ENCODE assay signal across 10 cellular contexts in the genomic region with DNA sequence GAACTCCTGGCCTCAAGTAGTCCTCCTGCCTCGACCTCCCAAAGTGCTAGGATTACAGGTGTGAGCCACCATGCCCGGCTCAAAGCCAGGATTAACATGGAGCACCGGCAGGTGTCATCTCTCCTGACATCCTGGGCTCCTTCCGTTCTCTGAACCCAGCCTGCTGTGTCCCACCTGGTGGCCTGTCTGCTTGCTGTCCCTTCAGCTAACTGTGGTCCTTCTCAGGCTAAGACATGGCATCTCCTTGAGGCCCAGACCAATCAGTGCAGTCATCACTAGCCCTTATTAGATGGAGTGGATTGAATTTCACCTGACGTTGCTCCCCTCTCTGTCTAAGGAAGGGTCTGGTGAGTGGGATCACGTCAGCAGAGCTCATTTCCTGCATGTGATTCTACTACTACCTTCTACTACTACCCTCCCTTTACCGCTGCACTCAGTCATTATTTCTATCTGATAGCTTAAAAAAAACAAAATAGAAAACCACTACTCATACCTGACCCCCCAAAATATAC. TPM values are rescaled to one million over a fixed set of nuclear protein-coding genes. Genes with fewer than 3 reads are reported as not detected.
DNase-seq lines count a peak whose midpoint lies in the region; FAIRE-seq and TF ChIP-seq lines count a peak whose summit lies in the region.
"Had no signal": no experiment of that assay in that cellular context is flagged by ENCODE, and none has a peak within 500 bp of the region (broad histone marks: within the 10 kb centered on the region; RNA-seq: fewer than 3 reads in every experiment).

No MANE protein-coding gene starts in this region.

- H3K36me3 ChIP-seq in Karpas-422 (ENCODE audit: insufficient read depth, low read length) (no peaks in the 10 kb centered on the region), kidney (ENCODE audit: control insufficient read depth in 1 of 2, insufficient read depth in 2 of 2, low read length in 2 of 2) (no peaks in the 10 kb centered on the region), skeletal muscle satellite cell (ENCODE audit: insufficient read depth, low read length) (no peaks in the 10 kb centered on the region)

- H3K4me2 ChIP-seq in Karpas-422 (ENCODE audit: low read depth, low read length, poor library complexity, severe bottlenecking): no peak overlapping the region
- peak overlapping the region; percentile 74 for H3K4me2 ChIP-seq in skeletal muscle satellite cell (ENCODE audit: low read length)
- H3K4me2 ChIP-seq: KMS-11 had no signal

- no peaks in the 10 kb centered on the region for H3K4me1 ChIP-seq in Karpas-422 (ENCODE audit: low read length)
- peaks cover 0 to 4% of the 10 kb centered on the region in 2 donors for H3K4me1 ChIP-seq in kidney (ENCODE audit: control insufficient read depth in 1 of 2, insufficient read depth in 1 of 2, low read depth in 1 of 2, low read length in 2 of 2)
- peaks cover 11% of the 10 kb centered on the region for H3K4me1 ChIP-seq in skeletal muscle satellite cell (ENCODE audit: control insufficient read depth, insufficient read depth, low read length)

- H3K9me2 ChIP-seq in Karpas-422 (replicated peaks; ENCODE audit: insufficient read depth, low read length): no peaks in the 10 kb centered on the region

- H3K4me3 ChIP-seq in Karpas-422 (ENCODE audit: low read length) (no peak overlapping the region), kidney (ENCODE audit: low read length in 2 of 2) (peak overlapping the region; percentile 51 to 69), skeletal muscle satellite cell (ENCODE audit: low read length) (no peak overlapping the region)

- no peaks in the 10 kb centered on the region for H3K27me3 ChIP-seq in Karpas-422 (ENCODE audit: low read length)
- H3K27me3 ChIP-seq in skeletal muscle satellite cell (ENCODE audit: control insufficient read depth, insufficient read depth, low read length): no peaks in the 10 kb centered on the region

- no peak for TF ChIP-seq CTCF in RWPE1 (conservative IDR thresholded peaks at IDR 0.05; ENCODE audit: low read depth)
- no peak for TF ChIP-seq CTCF in kidney (IDR thresholded peaks at IDR 0.05; ENCODE audit: borderline replicate concordance, extremely low read depth, insufficient read depth)

- no peak for FAIRE-seq in kidney (lab: Jason Lieb, UNC)
- FAIRE-seq: GM18507 had no signal

- POLR2A ChIA-PET in RWPE1 (lab: Yijun Ruan, JAX; ENCODE audit: low non-redundant PET): interaction anchor here (0.6 kb wide), 1 partner anchor 26 kb away, joined by 3 read pairs; no protein-coding TSS in a partner anchor

- intact Hi-C loops in kidney (cut with DNase I): no loop called here

- H4K20me1 ChIP-seq in Karpas-422 (ENCODE audit: insufficient read depth, low read depth, low read length): no peaks in the 10 kb centered on the region

- H3K9me3 ChIP-seq in Karpas-422 (ENCODE audit: low read length) (no peaks in the 10 kb centered on the region), kidney (ENCODE audit: control insufficient read depth in 1 of 2, low read length in 2 of 2) (peaks cover 0 to 9% of the 10 kb centered on the region in 2 donors), skeletal muscle satellite cell (replicated peaks; ENCODE audit: low read length) (no peaks in the 10 kb centered on the region)

- no peaks in the 10 kb centered on the region for H3K79me2 ChIP-seq in Karpas-422 (ENCODE audit: low read length)

- CTCF ChIA-PET in RWPE1 (lab: Yijun Ruan, JAX): interaction anchor here (0.6 to 0.9 kb wide), 2 partner anchors 13 to 118 kb away, joined by 3 to 5 read pairs; no protein-coding TSS in a partner anchor

- DNase-seq in Karpas-422: peak; percentile 33
- DNase-seq in RWPE1 (ENCODE audit: low spot score): no peak
- no peak for DNase-seq in kidney
- DNase-seq in GM03348 (ENCODE audit: low spot score): no peak
- DNase-seq in NOMO-1 (lab: John Stamatoyannopoulos, UW; ENCODE audit: unreplicated experiment in 2 of 2): no peak
- DNase-seq in COR-L47 (lab: John Stamatoyannopoulos, UW): no peak
- DNase-seq: NCI-H524 treated with DMSO at 0.1 percent for 48 hours had no signal

- H3K9ac ChIP-seq in Karpas-422 (ENCODE audit: low read length) (no peak overlapping the region), kidney (ENCODE audit: low read length in 2 of 2) (peak overlapping the region; percentile 46 to 56), skeletal muscle satellite cell (ENCODE audit: low read depth, low read length) (no peak overlapping the region)
- H3K9ac ChIP-seq: KMS-11 had no signal

- H2AFZ ChIP-seq in Karpas-422 (ENCODE audit: low read length): no peak overlapping the region

- H3K27ac ChIP-seq in Karpas-422 (ENCODE audit: low read length) (no peak overlapping the region), RWPE1 (peak overlapping the region; percentile 65), kidney (ENCODE audit: low read depth in 2 of 2, low read length in 2 of 2) (peak overlapping the region; percentile 77 to 89)
- H3K27ac ChIP-seq: KMS-11 had no signal

RNA-seq across cellular contexts. Expression of gene SYNJ2, which starts 28.0 kb away (rescaled TPM):
- total RNA-seq in Karpas-422 (2014; rRNA removed; shearing (Covaris generic); ENCODE audit: low replicate concordance): 0.04 TPM in 1 of 2 replicates, not detected in the other
- 15.8 TPM for total RNA-seq in kidney
- polyA plus RNA-seq in kidney (ENCODE audit: insufficient read depth, low read depth, low replicate concordance): 1.7 TPM
- total RNA-seq in skeletal muscle satellite cell (2012; rRNA removed): 23.6 and 32.5 TPM in 2 replicates

Comparison
In these comparisons a context has a peak if more than half of its experiments do, and no peak if none do; other contexts are left out.
1. H3K4me3 ChIP-seq: peak in kidney (2 of 2); none in Karpas-422 (single experiment) and skeletal muscle satellite cell (single experiment).
2. H3K9ac ChIP-seq: peak in kidney (2 of 2); none in Karpas-422 (single experiment) and skeletal muscle satellite cell (single experiment).
3. RNA of gene SYNJ2, which starts 28.0 kb away (total RNA-seq): 15.8 TPM in kidney (single experiment); 0.04 TPM in Karpas-422; every median in the first group is over 10 times any median in the second.